ENCODE assay signal across 23 cellular contexts in the genomic region with DNA sequence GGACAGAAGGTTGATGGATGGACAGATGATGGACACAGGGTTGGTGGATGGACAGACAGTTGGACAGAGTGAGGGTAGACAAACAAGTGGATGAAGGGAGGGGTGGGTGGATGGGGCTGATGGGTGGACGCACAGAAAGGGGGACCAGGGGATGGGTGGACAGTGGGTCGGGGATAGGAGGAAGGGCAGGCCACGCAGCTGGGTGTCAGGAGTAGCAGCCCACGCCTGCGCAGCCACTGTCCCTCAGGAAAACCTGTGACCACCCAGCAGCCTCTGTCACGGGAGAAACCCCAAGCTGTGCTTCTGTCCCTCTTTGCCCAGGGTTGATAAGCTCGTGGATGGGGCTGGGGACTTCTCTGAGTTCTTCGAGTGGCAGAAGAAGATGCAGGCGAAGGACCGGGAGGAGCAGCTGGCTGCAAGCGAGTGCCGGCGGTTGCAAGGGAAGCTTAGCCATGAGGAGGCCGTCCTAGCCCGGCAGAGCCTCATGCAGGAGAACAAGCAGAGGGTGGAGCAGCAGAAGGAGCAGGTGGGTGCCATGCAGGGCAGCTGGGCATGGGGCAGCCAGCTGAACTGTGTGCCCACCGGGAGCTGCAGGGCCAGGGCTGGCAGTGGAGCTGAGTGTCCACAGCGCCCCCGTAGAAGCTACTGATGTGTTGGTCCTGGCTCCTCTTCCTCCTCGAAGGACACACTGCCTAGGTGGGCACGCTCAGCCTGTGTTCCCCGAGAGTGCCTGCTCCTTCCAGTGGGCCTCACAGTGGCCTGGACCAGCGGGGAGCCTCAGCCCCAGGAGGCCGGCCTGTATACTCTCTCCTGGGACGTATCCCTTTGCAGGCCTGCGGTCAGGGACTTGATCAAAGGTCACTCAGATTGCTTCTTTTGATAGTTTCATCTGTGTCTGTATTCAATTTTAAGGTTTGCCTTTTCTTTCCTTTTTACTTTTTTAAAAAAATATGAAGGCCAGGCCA. TPM values are rescaled to one million over a fixed set of nuclear protein-coding genes. Genes with fewer than 3 reads are reported as not detected.
"Had no signal": no experiment of that assay in that cellular context is flagged by ENCODE, and none has a peak within 500 bp of the region (broad histone marks: within the 10 kb centered on the region; RNA-seq: fewer than 3 reads in every experiment).

No MANE protein-coding gene starts in this region.

- H3K4me1 Mint-ChIP-seq: activated CD4-positive, alpha-beta T cell treated with anti-CD3 and anti-CD28 coated beads, Interleukin-2, amount 10 ng/mL, durations not matched to agents 24 days and 14 days; activated naive CD8-positive, alpha-beta T cell treated with anti-CD3 and anti-CD28 coated beads for 36 hours; activated T-helper 17 cell treated with anti-CD3 and anti-CD28 coated beads, Interleukin-2, amount 50 U/mL, for 72 hours had no signal

- H3K36me3 ChIP-seq: cardiac muscle cell, stomach had no signal

- H3K9me3 Mint-ChIP-seq: activated CD4-positive, alpha-beta T cell treated with anti-CD3 and anti-CD28 coated beads, Interleukin-2, amount 10 ng/mL, durations not matched to agents 24 days and 14 days; activated CD8-positive, alpha-beta T cell treated with anti-CD3 and anti-CD28 coated beads for 36 hours; activated naive CD8-positive, alpha-beta T cell treated with anti-CD3 and anti-CD28 coated beads for 36 hours; activated T-helper 17 cell treated with anti-CD3 and anti-CD28 coated beads, Interleukin-2, amount 50 U/mL, for 72 hours; memory B cell; naive B cell; type B pancreatic cell had no signal

- H3K27me3 Mint-ChIP-seq: activated CD4-positive, alpha-beta T cell treated with anti-CD3 and anti-CD28 coated beads, Interleukin-2, amount 10 ng/mL, durations not matched to agents 24 days and 14 days; activated CD8-positive, alpha-beta T cell treated with anti-CD3 and anti-CD28 coated beads for 36 hours; activated naive CD8-positive, alpha-beta T cell treated with anti-CD3 and anti-CD28 coated beads for 36 hours; activated T-helper 17 cell treated with anti-CD3 and anti-CD28 coated beads, Interleukin-2, amount 50 U/mL, for 72 hours; naive B cell; type B pancreatic cell had no signal

- H3K4me3 Mint-ChIP-seq: activated CD4-positive, alpha-beta T cell treated with anti-CD3 and anti-CD28 coated beads, Interleukin-2, amount 10 ng/mL, durations not matched to agents 24 days and 14 days; activated CD8-positive, alpha-beta T cell treated with anti-CD3 and anti-CD28 coated beads for 36 hours; activated naive CD8-positive, alpha-beta T cell treated with anti-CD3 and anti-CD28 coated beads for 36 hours; activated T-helper 17 cell treated with anti-CD3 and anti-CD28 coated beads, Interleukin-2, amount 50 U/mL, for 72 hours; memory B cell; naive B cell; type B pancreatic cell had no signal

- H3K9me3 ChIP-seq: stomach had no signal

- H3K4me3 ChIP-seq: cardiac muscle cell, dorsolateral prefrontal cortex, stomach had no signal

- H3K27ac ChIP-seq: cardiac muscle cell, dorsolateral prefrontal cortex, stomach had no signal

- DNase-seq: activated CD4-positive, alpha-beta T cell treated with anti-CD3 and anti-CD28 coated beads, Interleukin-2, amount 10 ng/mL, durations not matched to agents 24 days and 14 days; activated CD4-positive, CD25-positive, alpha-beta regulatory T cell; activated CD8-positive, alpha-beta T cell treated with anti-CD3 and anti-CD28 coated beads for 36 hours; activated naive CD4-positive, alpha-beta T cell; activated naive CD8-positive, alpha-beta T cell treated with anti-CD3 and anti-CD28 coated beads for 36 hours; activated T-cell treated with anti-CD3 and anti-CD28 coated beads, Interleukin-2, amount 50 U/mL, for 1 hour; amniotic stem cell; dorsolateral prefrontal cortex; foreskin melanocyte; head of caudate nucleus; left ventricle myocardium superior; naive B cell; stomach; T1000 had no signal

- H3K27me3 ChIP-seq: cardiac muscle cell, dorsolateral prefrontal cortex, stomach had no signal

- H3K4me1 ChIP-seq: stomach had no signal

- H3K27ac Mint-ChIP-seq: activated CD4-positive, alpha-beta T cell treated with anti-CD3 and anti-CD28 coated beads, Interleukin-2, amount 10 ng/mL, durations not matched to agents 24 days and 14 days; activated CD8-positive, alpha-beta T cell treated with anti-CD3 and anti-CD28 coated beads for 36 hours; activated naive CD8-positive, alpha-beta T cell treated with anti-CD3 and anti-CD28 coated beads for 36 hours; activated T-helper 17 cell treated with anti-CD3 and anti-CD28 coated beads, Interleukin-2, amount 50 U/mL, for 72 hours; memory B cell; type B pancreatic cell had no signal

- H3K36me3 Mint-ChIP-seq: activated naive CD8-positive, alpha-beta T cell treated with anti-CD3 and anti-CD28 coated beads for 36 hours; memory B cell; naive B cell; type B pancreatic cell had no signal

RNA-seq across cellular contexts. Expression of gene CFAP99, which starts 33.3 kb away (rescaled TPM):
- total RNA-seq: activated CD4-positive, alpha-beta T cell treated with anti-CD3 and anti-CD28 coated beads, Interleukin-2, amount 10 ng/mL, durations not matched to agents 24 days and 14 days; activated CD8-positive, alpha-beta T cell treated with anti-CD3 and anti-CD28 coated beads for 36 hours; activated naive CD8-positive, alpha-beta T cell treated with anti-CD3 and anti-CD28 coated beads for 36 hours; cardiac muscle cell; epithelial cell of proximal tubule; left ventricle myocardium superior; skeletal muscle tissue; T-helper 1 cell treated with Interleukin-12 subunit alpha and Interleukin-12 subunit beta and Interleukin-4 antibody, amounts not matched to agents 30 ng/mL and 1 ng/mL, for 36 hours; temporal lobe had no signal
- polyA plus RNA-seq: fibroblast of lung had no signal
